Comparison of ENCODE assay signal across 1 cellular context in genomic region chr4:186809070-186809469, GRCh38.
TF ChIP-seq lines count a peak whose summit lies in the region.

No MANE protein-coding gene starts in this region.

TF ChIP-seq in IMR-90, 13 proteins besides CTCF, POLR2A, EP300 and RAD21 (continued from another document):
- TF ChIP-seq, protein P1, sequence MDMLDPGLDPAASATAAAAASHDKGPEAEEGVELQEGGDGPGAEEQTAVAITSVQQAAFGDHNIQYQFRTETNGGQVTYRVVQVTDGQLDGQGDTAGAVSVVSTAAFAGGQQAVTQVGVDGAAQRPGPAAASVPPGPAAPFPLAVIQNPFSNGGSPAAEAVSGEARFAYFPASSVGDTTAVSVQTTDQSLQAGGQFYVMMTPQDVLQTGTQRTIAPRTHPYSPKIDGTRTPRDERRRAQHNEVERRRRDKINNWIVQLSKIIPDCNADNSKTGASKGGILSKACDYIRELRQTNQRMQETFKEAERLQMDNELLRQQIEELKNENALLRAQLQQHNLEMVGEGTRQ (IDR thresholded peaks at IDR 0.05; ENCODE audit: low read depth, low read length), result no peak
- TF ChIP-seq CEBPB (IDR thresholded peaks at IDR 0.05; ENCODE audit: low read depth, low read length), result no peak
- no peak for TF ChIP-seq MXI1 (IDR thresholded peaks at IDR 0.05; ENCODE audit: borderline replicate concordance, low read depth, low read length)
- TF ChIP-seq, protein P2, sequence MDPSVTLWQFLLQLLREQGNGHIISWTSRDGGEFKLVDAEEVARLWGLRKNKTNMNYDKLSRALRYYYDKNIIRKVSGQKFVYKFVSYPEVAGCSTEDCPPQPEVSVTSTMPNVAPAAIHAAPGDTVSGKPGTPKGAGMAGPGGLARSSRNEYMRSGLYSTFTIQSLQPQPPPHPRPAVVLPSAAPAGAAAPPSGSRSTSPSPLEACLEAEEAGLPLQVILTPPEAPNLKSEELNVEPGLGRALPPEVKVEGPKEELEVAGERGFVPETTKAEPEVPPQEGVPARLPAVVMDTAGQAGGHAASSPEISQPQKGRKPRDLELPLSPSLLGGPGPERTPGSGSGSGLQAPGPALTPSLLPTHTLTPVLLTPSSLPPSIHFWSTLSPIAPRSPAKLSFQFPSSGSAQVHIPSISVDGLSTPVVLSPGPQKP (IDR thresholded peaks at IDR 0.05; ENCODE audit: borderline replicate concordance, low read depth, low read length), result no peak
- no peak for TF ChIP-seq NFE2L2 (IDR thresholded peaks at IDR 0.05; ENCODE audit: low read depth, low read length)
- no peak for TF ChIP-seq MAZ (IDR thresholded peaks at IDR 0.05; ENCODE audit: borderline replicate concordance, low read depth, low read length)
- TF ChIP-seq BHLHE40 (IDR thresholded peaks at IDR 0.05; ENCODE audit: low read depth, low read length), result no peak
